Comparison of ENCODE assay signal across 24 cellular contexts in the genomic region with DNA sequence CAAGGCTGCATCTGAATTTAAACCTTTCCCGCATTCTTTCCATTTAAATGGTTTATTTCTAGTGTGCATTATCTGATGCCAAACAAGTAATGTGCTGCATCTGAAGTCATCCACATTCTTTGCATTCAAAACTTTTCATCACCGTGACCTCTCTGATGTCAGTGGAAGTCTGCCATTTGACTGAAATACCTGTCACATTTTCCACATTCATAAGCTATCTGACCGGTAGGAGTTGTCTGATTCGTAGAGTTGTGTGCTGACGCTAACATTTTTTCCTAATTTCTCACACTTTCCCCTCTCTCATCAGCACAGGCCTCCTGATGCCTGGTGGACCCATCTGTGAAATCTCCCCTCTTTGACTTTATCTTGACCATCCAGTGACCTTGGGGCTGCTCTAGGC.
DNase-seq lines count a peak whose midpoint lies in the region; ATAC-seq, FAIRE-seq and TF ChIP-seq lines count a peak whose summit lies in the region.
"Had no signal": no experiment of that assay in that cellular context is flagged by ENCODE, and none has a peak within 500 bp of the region (broad histone marks: within the 10 kb centered on the region; RNA-seq: fewer than 3 reads in every experiment).

No MANE protein-coding gene starts in this region.

- FAIRE-seq in astrocyte (lab: Jason Lieb, UNC) = no peak
- FAIRE-seq: K562, RCC 7860 had no signal

- H3K4me1 ChIP-seq in astrocyte (ENCODE audit: insufficient read depth, low read length) = peaks cover 8% of the 10 kb centered on the region

- TF ChIP-seq CTCF in astrocyte (IDR thresholded peaks at IDR 0.05; ENCODE audit: insufficient read depth, low read depth, low read length) (no peak), fibroblast of the aortic adventitia (IDR thresholded peaks at IDR 0.05; ENCODE audit: insufficient read depth, low read length) (no peak), retinal pigment epithelial cell (conservative IDR thresholded peaks at IDR 0.05; ENCODE audit: low read depth, low read length) (no peak)

- H2AFZ ChIP-seq in astrocyte (ENCODE audit: low read depth, low read length) = no peak overlapping the region

- POLR2A ChIA-PET in activated CD4-positive, alpha-beta T cell treated with anti-CD3 and anti-CD28 coated beads for 36 hours (lab: Charles Lee) = no interaction called here

- H3K9me3 ChIP-seq in astrocyte (ENCODE audit: insufficient read depth, low read depth, low read length) = no peaks in the 10 kb centered on the region

- H3K4me3 ChIP-seq in astrocyte (ENCODE audit: insufficient read depth, low read depth, low read length) (no peak overlapping the region), fibroblast of the aortic adventitia (ENCODE audit: low read depth, low read length) (no peak overlapping the region), retinal pigment epithelial cell (ENCODE audit: low read length) (no peak overlapping the region)
- H3K4me3 ChIP-seq: K562 had no signal

- ATAC-seq in activated CD4-positive, alpha-beta T cell treated with anti-CD3 and anti-CD28 coated beads for 36 hours = peak; percentile 27
- ATAC-seq in GM19324 (IDR thresholded peaks at IDR 0.05; ENCODE audit: low FRiP score, unreplicated experiment) = no peak
- ATAC-seq: K562, left lobe of liver, WTC11 had no signal

- H3K9ac ChIP-seq in astrocyte (ENCODE audit: low read length) = peak overlapping the region; percentile 13

- H3K9me3 Mint-ChIP-seq in activated CD4-positive, alpha-beta T cell treated with anti-CD3 and anti-CD28 coated beads for 36 hours (ENCODE audit: low read depth) = no peaks in the 10 kb centered on the region
- no peaks in the 10 kb centered on the region for H3K9me3 Mint-ChIP-seq in astrocyte (ENCODE audit: unreplicated experiment)
- H3K9me3 Mint-ChIP-seq: activated T-cell treated with anti-CD3 and anti-CD28 coated beads, Interleukin-2, amount 50 U/mL, for 72 hours; H9; WTC11 had no signal

- peak overlapping the region; percentile 36 for H3K27ac ChIP-seq in astrocyte (ENCODE audit: low read depth, low read length)
- H3K27ac ChIP-seq: 22Rv1, epithelial cell of prostate had no signal

- H3K27ac Mint-ChIP-seq in activated CD4-positive, alpha-beta T cell treated with anti-CD3 and anti-CD28 coated beads for 36 hours = no peak overlapping the region
- peak overlapping the region; percentile 72 for H3K27ac Mint-ChIP-seq in astrocyte (ENCODE audit: unreplicated experiment)
- H3K27ac Mint-ChIP-seq: activated T-cell treated with anti-CD3 and anti-CD28 coated beads, Interleukin-2, amount 50 U/mL, for 72 hours; CD4-positive, alpha-beta memory T cell; H9; memory B cell; WTC11 had no signal

- intact Hi-C loops in activated CD4-positive, alpha-beta T cell treated with anti-CD3 and anti-CD28 coated beads for 36 hours (cut with DNase I, micrococcal nuclease) = no loop called here

- peaks cover 20% of the 10 kb centered on the region for H3K4me1 Mint-ChIP-seq in activated CD4-positive, alpha-beta T cell treated with anti-CD3 and anti-CD28 coated beads for 36 hours
- H3K4me1 Mint-ChIP-seq in astrocyte (ENCODE audit: low read depth, unreplicated experiment) = peaks cover 13% of the 10 kb centered on the region
- H3K4me1 Mint-ChIP-seq: memory B cell had no signal

- H3K27me3 Mint-ChIP-seq in activated CD4-positive, alpha-beta T cell treated with anti-CD3 and anti-CD28 coated beads for 36 hours = peaks cover 9% of the 10 kb centered on the region
- no peaks in the 10 kb centered on the region for H3K27me3 Mint-ChIP-seq in astrocyte (ENCODE audit: low read depth, unreplicated experiment)

- no peaks in the 10 kb centered on the region for H3K36me3 Mint-ChIP-seq in activated CD4-positive, alpha-beta T cell treated with anti-CD3 and anti-CD28 coated beads for 36 hours (ENCODE audit: low read depth)
- no peaks in the 10 kb centered on the region for H3K36me3 Mint-ChIP-seq in astrocyte (ENCODE audit: low read depth, unreplicated experiment)
- H3K36me3 Mint-ChIP-seq: CD4-positive, alpha-beta memory T cell; memory B cell; WTC11 had no signal

- in situ Hi-C loops in G401 (cut with HindIII; ENCODE audit: low sequenced_read_pairs) = no loop called here

- CTCF ChIA-PET in activated CD4-positive, alpha-beta T cell treated with anti-CD3 and anti-CD28 coated beads for 36 hours (lab: Charles Lee) = no interaction called here

- H3K4me3 Mint-ChIP-seq in activated CD4-positive, alpha-beta T cell treated with anti-CD3 and anti-CD28 coated beads for 36 hours = no peak overlapping the region
- H3K4me3 Mint-ChIP-seq in astrocyte (ENCODE audit: unreplicated experiment) = no peak overlapping the region
- H3K4me3 Mint-ChIP-seq: activated T-cell treated with anti-CD3 and anti-CD28 coated beads, Interleukin-2, amount 50 U/mL, for 72 hours; CD4-positive, alpha-beta memory T cell; H9; memory B cell; WTC11 had no signal

- H3K4me2 ChIP-seq in astrocyte (ENCODE audit: low read length) = peak overlapping the region; percentile 9

- H4K20me1 ChIP-seq in astrocyte (ENCODE audit: insufficient read depth, low read length) = no peaks in the 10 kb centered on the region

- H3K36me3 ChIP-seq in astrocyte (ENCODE audit: insufficient read depth, low read length) = no peaks in the 10 kb centered on the region

- H3K27me3 ChIP-seq in astrocyte (ENCODE audit: insufficient read depth, low read length) = no peaks in the 10 kb centered on the region

- no peak for DNase-seq in activated CD4-positive, alpha-beta T cell treated with anti-CD3 and anti-CD28 coated beads for 36 hours
- DNase-seq in activated CD4-positive, alpha-beta T cell treated with anti-CD3 and anti-CD28 coated beads, Interleukin-2, amount 50 U/mL, for 48 hours = no peak
- DNase-seq in astrocyte (ENCODE audit: low read depth) (peak; percentile 96), fibroblast of the aortic adventitia (ENCODE audit: low read depth) (peak; percentile 67), retinal pigment epithelial cell (ENCODE audit: low read depth) (peak; percentile 31), G401 (ENCODE audit: low spot score) (no peak), HPDE6-E6E7 (ENCODE audit: extremely low spot score) (no peak)
- DNase-seq: activated naive CD4-positive, alpha-beta T cell treated with Interleukin-2 at 50 U/mL for 16 hours; activated T-cell treated with anti-CD3 and anti-CD28 coated beads, Interleukin-2, amount 50 U/mL, for 72 hours; CD4-positive, alpha-beta memory T cell; foreskin fibroblast; H9; NCI-H1105; NCI-H2029; NCI-H69; stimulated activated naive CD4-positive, alpha-beta T cell treated with Interleukin-2 at 50 U/mL for 16 hours had no signal

- H3K79me2 ChIP-seq in astrocyte (ENCODE audit: insufficient read depth, low read length) = no peaks in the 10 kb centered on the region

Comparison
In these comparisons a context has a peak if more than half of its experiments do, and no peak if none do; other contexts are left out.
1. DNase-seq: peak in astrocyte (single experiment), fibroblast of the aortic adventitia (single experiment) and retinal pigment epithelial cell (single experiment); none in activated CD4-positive, alpha-beta T cell treated with anti-CD3 and anti-CD28 coated beads for 36 hours (single experiment), activated CD4-positive, alpha-beta T cell treated with anti-CD3 and anti-CD28 coated beads, Interleukin-2, amount 50 U/mL, for 48 hours (0 of 2), G401 (single experiment) and HPDE6-E6E7 (single experiment).